Comparison of ENCODE assay signal across 14 cellular contexts in the genomic region with DNA sequence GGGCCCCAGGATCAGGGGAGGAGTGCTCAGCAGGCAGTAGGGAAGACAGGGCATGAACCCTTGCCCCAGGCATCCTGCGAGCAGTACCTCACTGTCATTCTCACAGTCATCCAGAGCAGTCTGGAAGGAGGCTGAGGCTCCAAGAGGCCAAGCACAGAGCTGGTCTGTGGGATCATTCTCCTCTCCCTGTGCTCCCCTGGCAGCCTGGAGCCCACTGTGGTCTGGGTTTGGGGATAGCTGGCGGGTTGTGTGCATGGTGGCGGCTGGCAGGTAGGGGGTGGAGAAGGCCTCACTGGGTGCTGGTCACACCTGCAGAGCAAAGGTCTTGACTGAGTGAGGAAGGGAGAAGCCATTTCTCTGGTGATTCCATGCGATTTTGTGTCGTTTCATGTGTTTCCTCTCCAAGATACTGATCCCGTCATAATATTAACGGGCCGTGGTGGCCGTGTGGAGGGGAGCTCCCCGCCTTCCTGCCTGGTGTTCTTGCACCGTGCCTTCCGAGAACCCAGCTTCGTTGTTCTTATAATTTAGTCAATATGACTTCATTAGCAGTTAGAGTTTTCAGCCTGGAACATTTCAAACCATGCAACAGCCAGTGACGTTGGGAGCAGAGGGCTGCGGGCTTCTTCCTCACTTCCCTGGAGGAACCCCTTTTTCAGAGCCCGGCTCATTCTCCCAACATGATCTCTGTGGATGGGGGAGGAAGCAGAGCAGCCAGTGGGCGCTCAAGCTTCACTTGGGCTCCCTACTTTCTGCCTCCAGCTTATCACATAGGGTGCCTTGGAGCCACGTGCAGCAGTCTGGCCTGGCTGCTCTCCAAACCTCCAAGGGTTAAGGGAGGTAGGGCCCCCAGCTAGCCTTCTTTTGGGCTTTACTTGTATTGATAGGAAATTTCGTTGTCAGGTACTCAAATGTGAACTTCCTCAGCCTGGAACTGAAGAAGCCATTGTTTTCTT. TPM values are rescaled to one million over a fixed set of nuclear protein-coding genes. Genes with fewer than 3 reads are reported as not detected.
A peak's percentile ranks its signal among the peaks of the same experiment; 100 is the strongest.
DNase-seq lines count a peak whose midpoint lies in the region; ATAC-seq and TF ChIP-seq lines count a peak whose summit lies in the region.
"Had no signal": no experiment of that assay in that cellular context is flagged by ENCODE, and none has a peak within 500 bp of the region (broad histone marks: within the 10 kb centered on the region; RNA-seq: fewer than 3 reads in every experiment).

No MANE protein-coding gene starts in this region.

- peak overlapping the region; percentile 0 for H3K27ac ChIP-seq in right cardiac atrium (ENCODE audit: low read length)
- H3K27ac ChIP-seq in mesendoderm (ENCODE audit: low read depth, low read length), result no peak overlapping the region
- no peak overlapping the region for H3K27ac ChIP-seq in foreskin keratinocyte

- H3K4me3 ChIP-seq in right cardiac atrium (ENCODE audit: low read length) (no peak overlapping the region), mesendoderm (ENCODE audit: low read length) (no peak overlapping the region)
- H3K4me3 ChIP-seq: stomach had no signal

- H2AK5ac ChIP-seq in mesendoderm (ENCODE audit: low read length), result no peak overlapping the region

- H3K36me3 ChIP-seq in mesendoderm (ENCODE audit: control insufficient read depth, insufficient read depth, low read length), result peaks cover under 1% of the 10 kb centered on the region

- WGBS in right cardiac atrium, result 69% methylated on average over 19 of the region's 19 CpGs
- WGBS in mesendoderm (ENCODE audit: extremely low coverage, insufficient coverage, low lambda C conversion rate), result no CpG with 5 or more reads among the region's 19 CpGs

- H3K27me3 ChIP-seq in right cardiac atrium (ENCODE audit: control insufficient read depth, insufficient read depth) (no peaks in the 10 kb centered on the region), mesendoderm (ENCODE audit: insufficient read depth, low read length, poor library complexity) (no peaks in the 10 kb centered on the region), foreskin keratinocyte (no peaks in the 10 kb centered on the region)
- H3K27me3 ChIP-seq: stomach had no signal

- no peak for TF ChIP-seq CTCF in foreskin keratinocyte (conservative IDR thresholded peaks at IDR 0.05)
- TF ChIP-seq CTCF in CD14-positive monocyte (IDR thresholded peaks at IDR 0.05), result no peak

- H3K56ac ChIP-seq in mesendoderm (ENCODE audit: low read length), result peak overlapping the region; percentile 34

- no peak overlapping the region for H3K4me2 ChIP-seq in mesendoderm (ENCODE audit: low read length)

- no peak overlapping the region for H4K5ac ChIP-seq in mesendoderm (ENCODE audit: low read length)

- ATAC-seq in right cardiac atrium, result no peak
- no peak for ATAC-seq in Right ventricle myocardium inferior
- no peak for ATAC-seq in foreskin keratinocyte

- H3K9ac ChIP-seq in mesendoderm (ENCODE audit: low read length), result no peak overlapping the region

- H3K79me1 ChIP-seq in mesendoderm (ENCODE audit: low read length), result peaks cover 4% of the 10 kb centered on the region

- no peaks in the 10 kb centered on the region for H3K79me2 ChIP-seq in mesendoderm (ENCODE audit: control insufficient read depth, insufficient read depth, low read length)

- no peak overlapping the region for H4K8ac ChIP-seq in mesendoderm (ENCODE audit: low read depth, low read length)

- no peak overlapping the region for H3K4me3 Mint-ChIP-seq in activated naive CD8-positive, alpha-beta T cell
- no peak overlapping the region for H3K4me3 Mint-ChIP-seq in CD14-positive monocyte
- H3K4me3 Mint-ChIP-seq: CD4-positive, alpha-beta memory T cell; memory B cell had no signal

- H3K4ac ChIP-seq in mesendoderm (ENCODE audit: low read depth, low read length), result no peak overlapping the region

- no peak overlapping the region for H3K18ac ChIP-seq in mesendoderm (ENCODE audit: low read length)

- no peak overlapping the region for H3K23ac ChIP-seq in mesendoderm (ENCODE audit: low read length)

- H3K9me3 Mint-ChIP-seq in activated naive CD8-positive, alpha-beta T cell (ENCODE audit: low read depth), result no peaks in the 10 kb centered on the region
- H3K9me3 Mint-ChIP-seq in CD14-positive monocyte, result peaks cover 0 to 4% (median 0%) of the 10 kb centered on the region in 7 donors
- H3K9me3 Mint-ChIP-seq: memory B cell had no signal

- H3K36me3 Mint-ChIP-seq in activated naive CD8-positive, alpha-beta T cell, result no peaks in the 10 kb centered on the region
- peaks cover 45 to 75% of the 10 kb centered on the region in 2 donors for H3K36me3 Mint-ChIP-seq in CD14-positive monocyte

- peaks cover 46% of the 10 kb centered on the region for H3K4me1 Mint-ChIP-seq in activated naive CD8-positive, alpha-beta T cell (ENCODE audit: low read depth)
- H3K4me1 Mint-ChIP-seq in CD14-positive monocyte, result peaks cover 33% of the 10 kb centered on the region

- peak overlapping the region; percentile 81 for H3K27ac Mint-ChIP-seq in activated naive CD8-positive, alpha-beta T cell
- H3K27ac Mint-ChIP-seq in CD14-positive monocyte, result peak overlapping the region in 1 of 7 donors; percentile 9
- H3K27ac Mint-ChIP-seq: memory B cell had no signal

- peaks cover 30% of the 10 kb centered on the region for H3K4me1 ChIP-seq in right cardiac atrium (ENCODE audit: control insufficient read depth, insufficient read depth, low read length)
- H3K4me1 ChIP-seq in mesendoderm (ENCODE audit: control insufficient read depth, low read depth, low read length), result peaks cover 2% of the 10 kb centered on the region
- peaks cover 18% of the 10 kb centered on the region for H3K4me1 ChIP-seq in foreskin keratinocyte

- intact Hi-C loops in right cardiac atrium (cut with DNase I), result no loop called here
- intact Hi-C loops in Right ventricle myocardium inferior (cut with DNase I), result loop anchor here (5.0 kb wide), 1 partner anchor 64 kb away; no protein-coding TSS in a partner anchor
- intact Hi-C loops in CD14-positive monocyte (cut with micrococcal nuclease), result no loop called here

- DNase-seq in right cardiac atrium (no peak), Right ventricle myocardium inferior (ENCODE audit: missing footprints) (no peak), mesendoderm (no peak), NOMO-1 treated with DMSO at 0.1 percent for 48 hours (lab: John Stamatoyannopoulos, UW; ENCODE audit: unreplicated experiment) (no peak), foreskin keratinocyte (no peak), COLO668 (lab: John Stamatoyannopoulos, UW; ENCODE audit: unreplicated experiment) (no peak), CD14-positive monocyte (ENCODE audit: low spot score) (no peak)
- DNase-seq: CD4-positive, alpha-beta memory T cell; KBM-7; NCI-H2029 treated with DMSO at 0.1 percent for 48 hours; stimulated activated CD4-positive, alpha-beta T cell treated with anti-CD3 and anti-CD28 coated beads, Interleukin-4, amount 100 ng/mL, for 1 hour; stomach had no signal

- no peak overlapping the region for H2BK120ac ChIP-seq in mesendoderm (ENCODE audit: low read depth, low read length)

- no peaks in the 10 kb centered on the region for H3K9me3 ChIP-seq in right cardiac atrium (ENCODE audit: control insufficient read depth, low read length)
- H3K9me3 ChIP-seq: stomach had no signal

- H2BK15ac ChIP-seq in mesendoderm (replicated peaks; ENCODE audit: low read depth), result no peak overlapping the region

- H3K27me3 Mint-ChIP-seq in activated naive CD8-positive, alpha-beta T cell, result no peaks in the 10 kb centered on the region
- peaks cover 0 to 2% (median 2%) of the 10 kb centered on the region in 3 donors for H3K27me3 Mint-ChIP-seq in CD14-positive monocyte (ENCODE audit: low read depth in 3 of 3)
- H3K27me3 Mint-ChIP-seq: CD4-positive, alpha-beta memory T cell; memory B cell had no signal

- no peak overlapping the region for H2BK5ac ChIP-seq in mesendoderm (ENCODE audit: low read length)

RNA-seq across cellular contexts. Expression of a gene that starts 20.8 kb away (rescaled TPM):
- 1 to 10 TPM; 3.7 to 5.6 (median 4.8) TPM for total RNA-seq in right cardiac atrium
- 6.6 TPM for polyA plus RNA-seq in right cardiac atrium
- 4.3 TPM for total RNA-seq in Right ventricle myocardium inferior
- polyA plus RNA-seq in mesendoderm (2013, experiment 1 of 2), result 1.1 TPM
- 1.3 TPM for polyA plus RNA-seq in mesendoderm (2013, experiment 2 of 2)
- 0.25 and 0.44 TPM in 2 replicates for total RNA-seq in foreskin keratinocyte
- 0.19 and 0.32 TPM in 2 replicates for polyA plus RNA-seq in foreskin keratinocyte
- 1 to 10 TPM; 5.8 to 6.5 TPM for polyA plus RNA-seq in CD14-positive monocyte
